9 cellular contexts compared by ENCODE assay signal in the genomic region with DNA sequence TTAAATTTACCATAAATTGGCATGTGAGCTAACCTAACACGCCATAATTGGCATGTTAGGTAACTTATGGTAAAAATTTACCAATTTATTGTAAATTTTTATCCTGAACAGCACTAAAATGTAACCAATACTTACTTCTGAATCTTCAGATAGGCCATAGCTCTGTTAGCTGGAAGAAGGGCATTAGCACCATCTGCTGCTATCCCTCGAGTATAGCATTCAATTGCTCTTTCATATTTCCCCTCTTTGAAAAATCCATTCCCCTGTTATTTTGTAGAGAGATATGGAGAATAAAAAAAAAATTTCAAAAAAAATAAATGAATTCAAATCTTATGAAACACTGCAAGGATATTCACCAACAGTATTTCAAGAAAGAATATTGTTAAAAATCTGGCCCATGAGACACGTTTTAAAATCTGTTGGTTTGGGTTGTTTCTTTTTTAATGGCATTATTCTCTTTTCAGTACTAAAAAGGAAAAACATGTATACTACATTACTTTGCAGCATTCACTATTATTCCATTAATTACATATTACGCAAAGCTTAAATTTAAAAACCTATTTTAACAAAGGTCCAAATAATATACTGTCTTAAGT. TPM values are rescaled to one million over a fixed set of nuclear protein-coding genes. Genes with fewer than 3 reads are reported as not detected.
DNase-seq lines count a peak whose midpoint lies in the region; ATAC-seq and TF ChIP-seq lines count a peak whose summit lies in the region.
"Had no signal": no experiment of that assay in that cellular context is flagged by ENCODE, and none has a peak within 500 bp of the region (broad histone marks: within the 10 kb centered on the region; RNA-seq: fewer than 3 reads in every experiment).

No MANE protein-coding gene starts in this region.

- TF ChIP-seq POLR2A in esophagus squamous epithelium (IDR thresholded peaks at IDR 0.05), result no peak

- H3K27me3 Mint-ChIP-seq in activated naive CD4-positive, alpha-beta T cell treated with anti-CD3 and anti-CD28 coated beads for 36 hours (ENCODE audit: low read depth), result no peaks in the 10 kb centered on the region
- no peaks in the 10 kb centered on the region for H3K27me3 Mint-ChIP-seq in mesothelial cell of epicardium (ENCODE audit: low read depth)
- H3K27me3 Mint-ChIP-seq: activated naive CD8-positive, alpha-beta T cell had no signal

- no peak overlapping the region for H3K4me3 Mint-ChIP-seq in activated naive CD4-positive, alpha-beta T cell treated with anti-CD3 and anti-CD28 coated beads for 36 hours
- no peak overlapping the region for H3K4me3 Mint-ChIP-seq in mesothelial cell of epicardium
- H3K4me3 Mint-ChIP-seq: activated naive CD8-positive, alpha-beta T cell had no signal

- CTCF ChIA-PET in activated naive CD4-positive, alpha-beta T cell treated with anti-CD3 and anti-CD28 coated beads for 36 hours (lab: Charles Lee), result interaction anchor here (0.6 to 5.0 kb wide), 15 partner anchors 12 to 654 kb away, joined by 3 to 26 read pairs (median 3); no protein-coding TSS in a partner anchor

- no peak overlapping the region for H2AFZ ChIP-seq in SU-DHL-6 (ENCODE audit: low read depth, low read length, severe bottlenecking)
- H2AFZ ChIP-seq in parathyroid adenoma, result no peak overlapping the region

- WGBS in esophagus squamous epithelium, 2 donors, result 71 to 77% methylated on average over 4 of the region's 4 CpGs

- H3K9me3 Mint-ChIP-seq in activated naive CD4-positive, alpha-beta T cell treated with anti-CD3 and anti-CD28 coated beads for 36 hours, result no peaks in the 10 kb centered on the region
- H3K9me3 Mint-ChIP-seq in mesothelial cell of epicardium, result no peaks in the 10 kb centered on the region

- H3K9ac ChIP-seq in SU-DHL-6 (ENCODE audit: low read length) (no peak overlapping the region), parathyroid adenoma (no peak overlapping the region)

- intact Hi-C loops in activated naive CD4-positive, alpha-beta T cell treated with anti-CD3 and anti-CD28 coated beads for 36 hours (cut with micrococcal nuclease), result loop anchor here (1.0 to 5.0 kb wide), 5 partner anchors 35 to 909 kb away; a partner anchor contains a TSS
- intact Hi-C loops in esophagus squamous epithelium (cut with DNase I), result no loop called here

- H3K4me3 ChIP-seq in SU-DHL-6 (ENCODE audit: insufficient read depth, low read length, poor library complexity, severe bottlenecking) (no peak overlapping the region), esophagus squamous epithelium (no peak overlapping the region), parathyroid adenoma (ENCODE audit: low read depth, low read length) (no peak overlapping the region)

- no peak overlapping the region for H3K4me2 ChIP-seq in SU-DHL-6 (ENCODE audit: low read depth, low read length, poor library complexity, severe bottlenecking)
- no peak overlapping the region for H3K4me2 ChIP-seq in parathyroid adenoma (ENCODE audit: low read length)

- peak; percentile 57 for DNase-seq in activated naive CD4-positive, alpha-beta T cell treated with anti-CD3 and anti-CD28 coated beads for 36 hours
- DNase-seq in activated naive CD4-positive, alpha-beta T cell (lab: John Stamatoyannopoulos, UW), result no peak
- DNase-seq in HuH-7.5 (ENCODE audit: low spot score) (peak; percentile 20), esophagus squamous epithelium (lab: John Stamatoyannopoulos, UW) (no peak), mesothelial cell of epicardium (ENCODE audit: low spot score in 2 of 2, unreplicated experiment in 2 of 2) (no peak)

- H3K4me1 ChIP-seq in esophagus squamous epithelium, result no peaks in the 10 kb centered on the region
- peaks cover 7% of the 10 kb centered on the region for H3K4me1 ChIP-seq in parathyroid adenoma

- H3K36me3 Mint-ChIP-seq in activated naive CD4-positive, alpha-beta T cell treated with anti-CD3 and anti-CD28 coated beads for 36 hours (ENCODE audit: low read depth), result peaks cover 26% of the 10 kb centered on the region
- peaks cover 15% of the 10 kb centered on the region for H3K36me3 Mint-ChIP-seq in mesothelial cell of epicardium

- no peaks in the 10 kb centered on the region for H3K27me3 ChIP-seq in SU-DHL-6 (ENCODE audit: low read length)
- no peaks in the 10 kb centered on the region for H3K27me3 ChIP-seq in esophagus squamous epithelium
- H3K27me3 ChIP-seq in parathyroid adenoma (ENCODE audit: control insufficient read depth, insufficient read depth, low read length), result no peaks in the 10 kb centered on the region

- H3F3A ChIP-seq in SU-DHL-6 (ENCODE audit: insufficient read depth), result peaks cover 12% of the 10 kb centered on the region; the same call in 1 of the 2 replicates

- no peak for ATAC-seq in GM21528 (IDR thresholded peaks at IDR 0.05; ENCODE audit: low FRiP score, unreplicated experiment)

- H3K27ac ChIP-seq in SU-DHL-6 (ENCODE audit: low read depth, low read length), result no peak overlapping the region
- no peak overlapping the region for H3K27ac ChIP-seq in esophagus squamous epithelium
- no peak overlapping the region for H3K27ac ChIP-seq in parathyroid adenoma

- H3K79me2 ChIP-seq in SU-DHL-6 (ENCODE audit: insufficient read depth, low read length) (no peaks in the 10 kb centered on the region), parathyroid adenoma (no peaks in the 10 kb centered on the region)

- H3K4me1 Mint-ChIP-seq in activated naive CD4-positive, alpha-beta T cell treated with anti-CD3 and anti-CD28 coated beads for 36 hours (ENCODE audit: low read depth), result peaks cover 12% of the 10 kb centered on the region
- no peaks in the 10 kb centered on the region for H3K4me1 Mint-ChIP-seq in mesothelial cell of epicardium

- no peaks in the 10 kb centered on the region for H4K20me1 ChIP-seq in SU-DHL-6 (ENCODE audit: low read depth, low read length)

- H3K9me2 ChIP-seq in SU-DHL-6 (replicated peaks; ENCODE audit: insufficient read depth, low read length), result no peaks in the 10 kb centered on the region

- TF ChIP-seq CTCF in SU-DHL-6 (IDR thresholded peaks at IDR 0.05; ENCODE audit: insufficient read depth, low read length, poor library complexity, severe bottlenecking) (peak; percentile 24), esophagus squamous epithelium (IDR thresholded peaks at IDR 0.05) (peak in 5 of 6 experiments; percentile 33 to 60 (median 38)), parathyroid adenoma (IDR thresholded peaks at IDR 0.05) (peak; percentile 70), mesothelial cell of epicardium (IDR thresholded peaks at IDR 0.05; ENCODE audit: unreplicated experiment) (no peak)

- no peak overlapping the region for H3K27ac Mint-ChIP-seq in activated naive CD4-positive, alpha-beta T cell treated with anti-CD3 and anti-CD28 coated beads for 36 hours
- no peak overlapping the region for H3K27ac Mint-ChIP-seq in mesothelial cell of epicardium
- H3K27ac Mint-ChIP-seq: activated naive CD8-positive, alpha-beta T cell had no signal

- H3K9me3 ChIP-seq in SU-DHL-6 (ENCODE audit: insufficient read depth, low read length), result no peaks in the 10 kb centered on the region
- H3K9me3 ChIP-seq in esophagus squamous epithelium, result no peaks in the 10 kb centered on the region
- H3K9me3 ChIP-seq in parathyroid adenoma (ENCODE audit: control insufficient read depth, low read length), result no peaks in the 10 kb centered on the region

- H3K36me3 ChIP-seq in SU-DHL-6 (ENCODE audit: low read length) (peaks cover 33% of the 10 kb centered on the region), esophagus squamous epithelium (peaks cover 0 to 75% (median 0%) of the 10 kb centered on the region in 3 donors), parathyroid adenoma (ENCODE audit: control insufficient read depth, insufficient read depth, low read length) (no peaks in the 10 kb centered on the region)

RNA-seq across cellular contexts. Expression of a gene that starts 19.1 kb away (rescaled TPM):
- total RNA-seq in activated naive CD4-positive, alpha-beta T cell treated with anti-CD3 and anti-CD28 coated beads for 36 hours, result 10 to 100 TPM; 46.2 to 46.7 TPM
- total RNA-seq in esophagus squamous epithelium (10 to 100 TPM in 3 of 4 donors, 1 to 10 TPM in 1; 7.7 to 20.3 (median 17.7) TPM), mesothelial cell of epicardium (36.8 to 40.4 TPM (median 39.6 TPM) in 3 replicates)

RNA-seq across cellular contexts. Expression of a gene that starts 38.5 kb away (rescaled TPM):
- under 1 TPM in 1 of 2 experiments, not detected in 1; 0.15 TPM for total RNA-seq in activated naive CD4-positive, alpha-beta T cell treated with anti-CD3 and anti-CD28 coated beads for 36 hours
- total RNA-seq in esophagus squamous epithelium, result 100 to 1,000 TPM in 1 of 4 donors, 10 to 100 TPM in 3; 39.8 to 112 (median 46.3) TPM
- total RNA-seq in mesothelial cell of epicardium, result 0.11 to 0.51 TPM (median 0.29 TPM) in 3 replicates

Comparison
In these comparisons a context has a peak if more than half of its experiments do, and no peak if none do; other contexts are left out.
1. DNase-seq: peak in activated naive CD4-positive, alpha-beta T cell treated with anti-CD3 and anti-CD28 coated beads for 36 hours (single experiment) and HuH-7.5 (single experiment); none in activated naive CD4-positive, alpha-beta T cell (0 of 4), esophagus squamous epithelium (single experiment) and mesothelial cell of epicardium (0 of 2).
2. RNA of a gene that starts 38.5 kb away (total RNA-seq): 39.8 to 112 TPM in esophagus squamous epithelium; 0.11 to 0.51 TPM in mesothelial cell of epicardium and 0.15 TPM in activated naive CD4-positive, alpha-beta T cell treated with anti-CD3 and anti-CD28 coated beads for 36 hours; every median in the first group is over 10 times any median in the second.